1 cellular context compared by ENCODE assay signal in genomic region chr19:2345794-2346663, GRCh38.
TF ChIP-seq lines count a peak whose summit lies in the region.

No MANE protein-coding gene starts in this region.

TF ChIP-seq in HepG2, 621 proteins besides CTCF, POLR2A, EP300 and RAD21:
- TF ChIP-seq SOX5 (CRISPR knock-in tag; IDR thresholded peaks at IDR 0.05; ENCODE audit: borderline replicate concordance): 0 out of 2 replicates have a peak, but pooled peaks have one; percentile 40
- no peak for TF ChIP-seq ZNF18 (CRISPR knock-in tag; IDR thresholded peaks at IDR 0.05; ENCODE audit: insufficient replicate concordance)
- no peak for TF ChIP-seq ARID5B (CRISPR knock-in tag; IDR thresholded peaks at IDR 0.05)
- no peak for TF ChIP-seq CBFB (CRISPR knock-in tag; IDR thresholded peaks at IDR 0.05)
- no peak for TF ChIP-seq SP140L (CRISPR knock-in tag; IDR thresholded peaks at IDR 0.05; ENCODE audit: borderline replicate concordance)
- TF ChIP-seq MAF1 (CRISPR knock-in tag; IDR thresholded peaks at IDR 0.05; ENCODE audit: borderline replicate concordance): no peak
- TF ChIP-seq SOX13 (IDR thresholded peaks at IDR 0.05): no peak
- TF ChIP-seq SOX13 (CRISPR knock-in tag; conservative IDR thresholded peaks at IDR 0.05 in 1 of 2, IDR thresholded peaks at IDR 0.05 in 1 of 2): peak in 1 of 2 experiments; percentile 51; a peak in 2 of 4 replicates
- peak; percentile 34; the same call in 1 of the 2 replicates for TF ChIP-seq ZNF687 (CRISPR knock-in tag; IDR thresholded peaks at IDR 0.05)
TF ChIP-seq in HepG2: peak in this region for 3.
